ENCODE assay signal across 8 cellular contexts in the genomic region with DNA sequence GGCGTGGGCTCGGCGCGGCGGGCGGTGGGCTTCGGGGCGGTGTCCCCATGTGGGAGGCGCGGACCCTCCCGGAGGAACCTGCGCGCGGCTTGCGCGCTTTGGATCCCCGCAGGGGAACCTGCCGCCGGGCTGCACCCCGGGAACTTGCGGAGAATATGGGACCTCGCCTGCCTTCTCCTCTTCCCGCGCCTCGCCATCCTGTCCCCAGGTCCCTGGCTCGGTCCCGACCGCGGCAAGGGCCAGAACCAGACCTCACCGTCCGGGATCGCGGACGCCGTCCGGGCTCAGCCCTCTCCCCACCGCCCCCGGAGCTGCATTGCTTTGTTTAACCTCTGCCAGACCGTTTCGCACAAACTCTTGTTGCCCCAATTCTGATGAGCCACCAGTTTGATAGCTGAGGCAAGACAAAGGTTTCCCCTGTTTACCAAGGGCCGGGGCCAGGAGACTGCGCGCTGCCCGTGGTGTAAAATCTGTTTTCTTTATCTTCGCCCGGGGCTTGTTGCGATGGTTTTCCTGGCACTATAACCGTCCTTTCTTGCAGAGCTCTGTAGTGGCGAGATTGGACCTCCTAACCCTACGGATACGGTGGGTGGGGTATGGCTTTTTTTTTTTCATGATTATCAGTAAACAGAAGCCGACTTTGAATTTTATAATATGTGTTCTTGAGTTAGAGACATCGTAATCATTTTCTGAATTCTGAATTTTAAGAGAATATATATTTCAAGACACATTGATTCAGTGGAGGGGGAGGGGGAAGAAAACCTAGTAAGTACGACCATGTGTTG.
DNase-seq lines count a peak whose midpoint lies in the region; ATAC-seq and TF ChIP-seq lines count a peak whose summit lies in the region.

No MANE protein-coding gene starts in this region.

- H3K4me1 Mint-ChIP-seq in chondrocyte (ENCODE audit: low read depth): peaks cover 17% of the 10 kb centered on the region

- peak; percentile 33 for ATAC-seq in GM21515 (IDR thresholded peaks at IDR 0.05; ENCODE audit: unreplicated experiment)
- ATAC-seq in left colon: peak; percentile 59

- H3K9me3 Mint-ChIP-seq in chondrocyte (ENCODE audit: low read depth): no peaks in the 10 kb centered on the region

- H3K27me3 Mint-ChIP-seq in chondrocyte (ENCODE audit: low read depth): peaks cover 5% of the 10 kb centered on the region

- peak; percentile 19 for DNase-seq in GM03348 (ENCODE audit: low spot score)
- peak; percentile 44 for DNase-seq in HT1080 (ENCODE audit: low read depth)
- peak; percentile 70 for DNase-seq in SHP77 treated with DMSO at 0.1 percent for 48 hours (lab: John Stamatoyannopoulos, UW)
- DNase-seq in chondrocyte (ENCODE audit: low spot score): no peak
- peak; percentile 31 to 46 for DNase-seq in left colon
- peak; percentile 19 to 21 for DNase-seq in stimulated activated CD4-positive, alpha-beta T cell treated with anti-CD3 and anti-CD28 coated beads, Interleukin-2, amount 100 ng/mL, for 24 hours
- DNase-seq in GOT3 (lab: John Stamatoyannopoulos, UW): no peak

- H3K4me3 Mint-ChIP-seq in chondrocyte (ENCODE audit: unreplicated experiment): peak overlapping the region; percentile 91

- peak overlapping the region; percentile 83 for H3K27ac Mint-ChIP-seq in chondrocyte (ENCODE audit: unreplicated experiment)

- H3K36me3 Mint-ChIP-seq in chondrocyte (ENCODE audit: low read depth): no peaks in the 10 kb centered on the region

- intact Hi-C loops in left colon (cut with DNase I, micrococcal nuclease): no loop called here

- no peak for TF ChIP-seq CTCF in chondrocyte (IDR thresholded peaks at IDR 0.05)

Comparison
In these comparisons a context has a peak if more than half of its experiments do, and no peak if none do; other contexts are left out.
1. DNase-seq: peak in GM03348 (single experiment), HT1080 (single experiment), SHP77 treated with DMSO at 0.1 percent for 48 hours (single experiment), left colon (2 of 2) and stimulated activated CD4-positive, alpha-beta T cell treated with anti-CD3 and anti-CD28 coated beads, Interleukin-2, amount 100 ng/mL, for 24 hours (2 of 2); none in chondrocyte (single experiment) and GOT3 (single experiment).